ENCODE assay signal across 10 cellular contexts in genomic region chr10:99784025-99784730, GRCh38. TPM values are rescaled to one million over a fixed set of nuclear protein-coding genes. Genes with fewer than 3 reads are reported as not detected.
DNase-seq lines count a peak whose midpoint lies in the region; ATAC-seq, FAIRE-seq and TF ChIP-seq lines count a peak whose summit lies in the region.
"Had no signal": no experiment of that assay in that cellular context is flagged by ENCODE, and none has a peak within 500 bp of the region (broad histone marks: within the 10 kb centered on the region; RNA-seq: fewer than 3 reads in every experiment).

No MANE protein-coding gene starts in this region.

- no peaks in the 10 kb centered on the region for H3K9me3 ChIP-seq in stomach

- TF ChIP-seq POLR2A in stomach (IDR thresholded peaks at IDR 0.05), result no peak

- no peak for TF ChIP-seq CTCF in stomach (IDR thresholded peaks at IDR 0.05)

- no peaks in the 10 kb centered on the region for H3K27me3 ChIP-seq in stomach

- H3K27ac ChIP-seq in stomach, result peak overlapping the region in 4 of 5 donors; percentile 35 to 54 (median 46)

- WGBS in stomach, 5 donors, result 59 to 76% (median 73%) methylated on average over 7 of the region's 7 CpGs

- FAIRE-seq in TTC549 (lab: Jason Lieb, UNC), result peak; percentile 9

- no peaks in the 10 kb centered on the region for H3K36me3 ChIP-seq in stomach

- peaks cover 0 to 49% (median 26%) of the 10 kb centered on the region in 4 donors for H3K4me1 ChIP-seq in stomach

- TF ChIP-seq EP300 in stomach (IDR thresholded peaks at IDR 0.05), result no peak

- H3K4me3 ChIP-seq in stomach, result no peak overlapping the region

- no peak for ATAC-seq in HG03457 (IDR thresholded peaks at IDR 0.05; ENCODE audit: unreplicated experiment)
- ATAC-seq: activated CD8-positive, alpha-beta memory T cell treated with anti-CD3 and anti-CD28 coated beads, Interleukin-2, amount 10 ng/mL, durations not matched to agents 7 days and 5 days had no signal

- intact Hi-C loops in stomach (cut with DNase I; ENCODE audit: low total_unique reads), result no loop called here

- peak; percentile 60 for DNase-seq in GM04503 (ENCODE audit: low read depth)
- peak; percentile 24 for DNase-seq in glomerular visceral epithelial cell (ENCODE audit: extremely low spot score)
- DNase-seq in stomach, result no peak
- no peak for DNase-seq in cerebellar nuclear complex (lab: John Stamatoyannopoulos, UW)
- DNase-seq in SIG-M5 treated with dmso at 0.1 percent for 504 hours (lab: John Stamatoyannopoulos, UW; ENCODE audit: unreplicated experiment), result no peak
- DNase-seq in NCI-H1930 (lab: John Stamatoyannopoulos, UW), result no peak
- DNase-seq: activated CD8-positive, alpha-beta memory T cell treated with anti-CD3 and anti-CD28 coated beads, Interleukin-2, amount 10 ng/mL, durations not matched to agents 7 days and 5 days; caudate nucleus had no signal

RNA-seq across cellular contexts. Expression of gene ABCC2, which starts 1.7 kb away (rescaled TPM):
- 1 to 10 TPM in 1 of 5 donors, under 1 TPM in 4; under 0.01 to 6.8 (median 0.58) TPM for total RNA-seq in stomach
- polyA plus RNA-seq in stomach, result 1 to 10 TPM in 1 of 3 donors, under 1 TPM in 2; 0.50 to 1.2 (median 0.93) TPM

RNA-seq across cellular contexts. Expression of gene CUTC, which starts 52.1 kb away (rescaled TPM):
- 10 to 100 TPM in 4 of 5 donors, 1 to 10 TPM in 1; 2.6 to 63.0 (median 45.2) TPM for total RNA-seq in stomach
- polyA plus RNA-seq in stomach, result 10 to 100 TPM; 22.4 to 33.6 (median 28.0) TPM

RNA-seq across cellular contexts. Expression of gene COX15, which starts 52.3 kb away (rescaled TPM):
- total RNA-seq in stomach, result 10 to 100 TPM in 4 of 5 donors, 1 to 10 TPM in 1; 9.3 to 34.3 (median 14.0) TPM
- 10 to 100 TPM; 10.0 to 13.7 (median 12.4) TPM for polyA plus RNA-seq in stomach

Comparison
In these comparisons a context has a peak if more than half of its experiments do, and no peak if none do; other contexts are left out.
1. DNase-seq: peak in GM04503 (single experiment) and glomerular visceral epithelial cell (single experiment); none in stomach (single experiment), cerebellar nuclear complex (0 of 2), SIG-M5 treated with dmso at 0.1 percent for 504 hours (single experiment) and NCI-H1930 (0 of 2).